In genomic region chr1:118223426-118223825, GRCh38 we compare ENCODE assay signal across 7 cellular contexts. TPM values are rescaled to one million over a fixed set of nuclear protein-coding genes. Genes with fewer than 3 reads are reported as not detected.
DNase-seq lines count a peak whose midpoint lies in the region; ATAC-seq and TF ChIP-seq lines count a peak whose summit lies in the region.

No MANE protein-coding gene starts in this region.

- intact Hi-C loops in sciatic nerve (cut with DNase I): no loop called here

- TF ChIP-seq CTCF in fibroblast of mammary gland (conservative IDR thresholded peaks at IDR 0.05; ENCODE audit: control insufficient read depth, insufficient read depth, low read depth, low read length): peak; percentile 33

- peak; percentile 82 for ATAC-seq in GM18867 (IDR thresholded peaks at IDR 0.05; ENCODE audit: unreplicated experiment)
- peak; percentile 26 for ATAC-seq in sciatic nerve
- no peak for ATAC-seq in GM21526 (IDR thresholded peaks at IDR 0.05; ENCODE audit: low FRiP score, unreplicated experiment)
- ATAC-seq in HG02571 (IDR thresholded peaks at IDR 0.05; ENCODE audit: unreplicated experiment): no peak

- no peak overlapping the region for H3K4me3 ChIP-seq in fibroblast of mammary gland (ENCODE audit: control insufficient read depth, low read depth, low read length)

- DNase-seq in NCI-H446 treated with DMSO at 0.1 percent for 48 hours (lab: John Stamatoyannopoulos, UW): peak; percentile 40
- DNase-seq in fibroblast of mammary gland (ENCODE audit: low read depth): peak; percentile 32
- DNase-seq in sciatic nerve (ENCODE audit: low spot score): no peak
- DNase-seq in NCI-H187 treated with DMSO at 0.1 percent for 48 hours (lab: John Stamatoyannopoulos, UW): no peak

RNA-seq across cellular contexts. Expression of gene SPAG17, which starts 38.4 kb away (rescaled TPM):
- 0.89 TPM for total RNA-seq in sciatic nerve

Comparison
In these comparisons a context has a peak if more than half of its experiments do, and no peak if none do; other contexts are left out.
1. ATAC-seq: peak in GM18867 (single experiment) and sciatic nerve (single experiment); none in GM21526 (single experiment) and HG02571 (single experiment).
2. DNase-seq: peak in NCI-H446 treated with DMSO at 0.1 percent for 48 hours (single experiment) and fibroblast of mammary gland (single experiment); none in sciatic nerve (single experiment) and NCI-H187 treated with DMSO at 0.1 percent for 48 hours (single experiment).